ENCODE assay signal across 11 cellular contexts in the genomic region with DNA sequence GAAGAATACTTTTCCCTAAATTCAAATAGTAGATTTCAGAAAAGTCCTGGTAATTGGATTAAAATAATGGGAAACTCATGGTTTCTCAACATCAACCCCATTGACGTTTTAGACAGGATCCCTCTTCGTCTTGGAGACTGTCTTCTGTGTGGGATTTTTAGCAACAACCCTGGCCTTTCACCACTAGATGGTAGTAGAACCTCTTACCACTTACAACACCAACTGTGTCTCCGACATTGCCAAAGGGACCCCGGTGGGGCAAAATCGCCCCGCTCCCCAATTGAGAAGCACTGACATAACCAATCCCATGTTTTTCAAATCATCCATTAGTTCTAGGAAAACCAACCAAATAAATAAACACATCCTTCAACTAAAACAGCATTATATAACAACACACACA. TPM values are rescaled to one million over a fixed set of nuclear protein-coding genes. Genes with fewer than 3 reads are reported as not detected.
DNase-seq lines count a peak whose midpoint lies in the region; ATAC-seq and TF ChIP-seq lines count a peak whose summit lies in the region.
"Had no signal": no experiment of that assay in that cellular context is flagged by ENCODE, and none has a peak within 500 bp of the region (broad histone marks: within the 10 kb centered on the region; RNA-seq: fewer than 3 reads in every experiment).

No MANE protein-coding gene starts in this region.

- H3K9me3 Mint-ChIP-seq in HFFc6: no peaks in the 10 kb centered on the region
- H3K9me3 Mint-ChIP-seq: activated B cell treated with CpG ODN at 0.5 μM for 24 hours; CD8-positive, alpha-beta memory T cell had no signal

- H3K4me3 ChIP-seq in SK-N-SH (ENCODE audit: low read depth in 2 of 2, low read length in 1 of 2): no peak overlapping the region
- H3K4me3 ChIP-seq in hepatocyte: no peak overlapping the region

- H3K79me2 ChIP-seq in SK-N-SH (ENCODE audit: insufficient read depth): no peaks in the 10 kb centered on the region
- H3K79me2 ChIP-seq in hepatocyte: no peaks in the 10 kb centered on the region

- WGBS in SK-N-SH (ENCODE audit: low lambda C conversion rate): 3% methylated on average over 6 of the region's 6 CpGs
- WGBS in hepatocyte (ENCODE audit: low lambda C conversion rate, missing lambda C conversion rate): 37% methylated on average over 6 of the region's 6 CpGs

- H3K36me3 Mint-ChIP-seq in HFFc6 (ENCODE audit: low read depth): no peaks in the 10 kb centered on the region
- H3K36me3 Mint-ChIP-seq: CD8-positive, alpha-beta memory T cell had no signal

- H3K36me3 ChIP-seq in SK-N-SH (replicated peaks in 1 of 2; ENCODE audit: control insufficient read depth in 1 of 2, insufficient read depth in 2 of 2, low read length in 1 of 2) (no peaks in the 10 kb centered on the region), hepatocyte (replicated peaks; ENCODE audit: insufficient read depth, low read depth) (no peaks in the 10 kb centered on the region)
- H3K36me3 ChIP-seq: neutrophil had no signal

- H3K9me3 ChIP-seq in SK-N-SH (no peaks in the 10 kb centered on the region), hepatocyte (ENCODE audit: low read depth) (no peaks in the 10 kb centered on the region)
- H3K9me3 ChIP-seq: neutrophil had no signal

- POLR2A ChIA-PET in SK-N-SH (lab: Yijun Ruan, JAX): no interaction called here

- no peak for TF ChIP-seq EP300 in SK-N-SH (IDR thresholded peaks at IDR 0.05; ENCODE audit: borderline replicate concordance in 1 of 2, low read depth in 1 of 2, low read length in 1 of 2)

- H2AFZ ChIP-seq in SK-N-SH (ENCODE audit: low read depth): no peak overlapping the region
- H2AFZ ChIP-seq in hepatocyte: no peak overlapping the region

- no peak overlapping the region for H3K9ac ChIP-seq in SK-N-SH

- TF ChIP-seq RAD21 in SK-N-SH (IDR thresholded peaks at IDR 0.05; ENCODE audit: low read length): peak; percentile 57

- no peaks in the 10 kb centered on the region for H3F3A ChIP-seq in SK-N-SH (replicated peaks; ENCODE audit: insufficient read depth)

- H3K27me3 Mint-ChIP-seq in HFFc6 (ENCODE audit: insufficient read depth): no peaks in the 10 kb centered on the region; the same call in none of the 2 replicates

- H3K27me3 ChIP-seq in SK-N-SH (ENCODE audit: insufficient read depth) (no peaks in the 10 kb centered on the region; the same call in 1 of the 2 replicates), hepatocyte (no peaks in the 10 kb centered on the region)
- H3K27me3 ChIP-seq: neutrophil had no signal

- H3K4me1 ChIP-seq in SK-N-SH (ENCODE audit: control insufficient read depth in 1 of 2, insufficient read depth in 2 of 2, low read depth in 1 of 2, low read length in 1 of 2) (no peaks in the 10 kb centered on the region), hepatocyte (ENCODE audit: insufficient read depth) (no peaks in the 10 kb centered on the region)

- H3K4me3 Mint-ChIP-seq in HFFc6: no peak overlapping the region
- H3K4me3 Mint-ChIP-seq: activated B cell treated with CpG ODN at 0.5 μM for 24 hours had no signal

- H3K4me1 Mint-ChIP-seq in HFFc6 (ENCODE audit: low read depth): no peaks in the 10 kb centered on the region
- H3K4me1 Mint-ChIP-seq: activated B cell treated with CpG ODN at 0.5 μM for 24 hours had no signal

- peak; percentile 77 for TF ChIP-seq CTCF in HFFc6 (IDR thresholded peaks at IDR 0.05)
- peak; percentile 66 for TF ChIP-seq CTCF in SK-N-SH (IDR thresholded peaks at IDR 0.05)
- peak; percentile 46 for TF ChIP-seq CTCF in hepatocyte (IDR thresholded peaks at IDR 0.05; ENCODE audit: poor library complexity)

- H3K4me2 ChIP-seq in SK-N-SH (no peak overlapping the region), hepatocyte (no peak overlapping the region)

- peak; percentile 19 for DNase-seq in NCI-H1105 treated with DMSO at 0.1 percent for 48 hours (lab: John Stamatoyannopoulos, UW)
- no peak for DNase-seq in NCI-H1105 (lab: John Stamatoyannopoulos, UW)
- no peak for DNase-seq in HFFc6
- peak; percentile 47 for DNase-seq in SK-N-SH
- DNase-seq in hepatocyte (ENCODE audit: low spot score): peak; percentile 32
- DNase-seq in SHP77 treated with DMSO at 0.1 percent for 48 hours (lab: John Stamatoyannopoulos, UW): no peak
- DNase-seq in GDM1 (lab: John Stamatoyannopoulos, UW): no peak
- DNase-seq: activated B cell treated with CpG ODN at 0.5 μM for 24 hours had no signal

- H3K9me2 ChIP-seq in SK-N-SH (no peaks in the 10 kb centered on the region), hepatocyte (replicated peaks; ENCODE audit: insufficient read depth) (no peaks in the 10 kb centered on the region)

- CTCF ChIA-PET in SK-N-SH (lab: Yijun Ruan, JAX): interaction anchor here (1.5 to 4.6 kb wide), 3 partner anchors 10 to 131 kb away, joined by 3 to 31 read pairs (median 8); no protein-coding TSS in a partner anchor

- H3K27ac ChIP-seq in SK-N-SH (ENCODE audit: low read depth in 2 of 2, low read length in 1 of 2) (no peak overlapping the region), hepatocyte (no peak overlapping the region)
- H3K27ac ChIP-seq: neutrophil had no signal

- no peak for ATAC-seq in HG03108 (IDR thresholded peaks at IDR 0.05; ENCODE audit: unreplicated experiment)

- no peak overlapping the region for H3K27ac Mint-ChIP-seq in HFFc6
- H3K27ac Mint-ChIP-seq: activated B cell treated with CpG ODN at 0.5 μM for 24 hours had no signal

- H4K20me1 ChIP-seq in SK-N-SH (ENCODE audit: insufficient read depth): no peaks in the 10 kb centered on the region
- no peaks in the 10 kb centered on the region for H4K20me1 ChIP-seq in hepatocyte (ENCODE audit: insufficient read depth, poor library complexity, severe bottlenecking)

TF ChIP-seq in SK-N-SH, 30 proteins besides CTCF, POLR2A, EP300 and RAD21:
- TF ChIP-seq, protein P1, sequence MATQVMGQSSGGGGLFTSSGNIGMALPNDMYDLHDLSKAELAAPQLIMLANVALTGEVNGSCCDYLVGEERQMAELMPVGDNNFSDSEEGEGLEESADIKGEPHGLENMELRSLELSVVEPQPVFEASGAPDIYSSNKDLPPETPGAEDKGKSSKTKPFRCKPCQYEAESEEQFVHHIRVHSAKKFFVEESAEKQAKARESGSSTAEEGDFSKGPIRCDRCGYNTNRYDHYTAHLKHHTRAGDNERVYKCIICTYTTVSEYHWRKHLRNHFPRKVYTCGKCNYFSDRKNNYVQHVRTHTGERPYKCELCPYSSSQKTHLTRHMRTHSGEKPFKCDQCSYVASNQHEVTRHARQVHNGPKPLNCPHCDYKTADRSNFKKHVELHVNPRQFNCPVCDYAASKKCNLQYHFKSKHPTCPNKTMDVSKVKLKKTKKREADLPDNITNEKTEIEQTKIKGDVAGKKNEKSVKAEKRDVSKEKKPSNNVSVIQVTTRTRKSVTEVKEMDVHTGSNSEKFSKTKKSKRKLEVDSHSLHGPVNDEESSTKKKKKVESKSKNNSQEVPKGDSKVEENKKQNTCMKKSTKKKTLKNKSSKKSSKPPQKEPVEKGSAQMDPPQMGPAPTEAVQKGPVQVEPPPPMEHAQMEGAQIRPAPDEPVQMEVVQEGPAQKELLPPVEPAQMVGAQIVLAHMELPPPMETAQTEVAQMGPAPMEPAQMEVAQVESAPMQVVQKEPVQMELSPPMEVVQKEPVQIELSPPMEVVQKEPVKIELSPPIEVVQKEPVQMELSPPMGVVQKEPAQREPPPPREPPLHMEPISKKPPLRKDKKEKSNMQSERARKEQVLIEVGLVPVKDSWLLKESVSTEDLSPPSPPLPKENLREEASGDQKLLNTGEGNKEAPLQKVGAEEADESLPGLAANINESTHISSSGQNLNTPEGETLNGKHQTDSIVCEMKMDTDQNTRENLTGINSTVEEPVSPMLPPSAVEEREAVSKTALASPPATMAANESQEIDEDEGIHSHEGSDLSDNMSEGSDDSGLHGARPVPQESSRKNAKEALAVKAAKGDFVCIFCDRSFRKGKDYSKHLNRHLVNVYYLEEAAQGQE (IDR thresholded peaks at IDR 0.05; ENCODE audit: low read depth, low read length): no peak
- no peak for TF ChIP-seq CHD2 (IDR thresholded peaks at IDR 0.05; ENCODE audit: low read length, partially characterized antibody)
- no peak for TF ChIP-seq YY1 (IDR thresholded peaks at IDR 0.05; ENCODE audit: low read depth)
- no peak for TF ChIP-seq FOSL2 (IDR thresholded peaks at IDR 0.05; ENCODE audit: borderline replicate concordance, low read depth)
- TF ChIP-seq SMC3 (IDR thresholded peaks at IDR 0.05; ENCODE audit: low read depth, low read length): peak; percentile 15; the same call in 1 of the 2 replicates

RNA-seq across cellular contexts. Expression of a gene that starts 16.9 kb away (rescaled TPM):
- total RNA-seq in HFFc6 (2021; fragmentation: NEBNext Ultra II Directional; extraction: Animal tissue kit (Norgen Biotek cat#: 25700)): under 1 TPM in 3 of 6 experiments, not detected in 3; 0.02 to 0.12 (median 0.07) TPM
- under 0.01 and 0.02 TPM in 2 replicates for polyA plus RNA-seq in SK-N-SH (2012; rRNA removed)
- polyA plus RNA-seq in SK-N-SH (2012; cell fraction: cytosol; rRNA removed): 0.01 and 0.03 TPM in 2 replicates
- 0.01 TPM in 2 replicates for polyA plus RNA-seq in SK-N-SH (2012; cell fraction: nucleus; rRNA removed)
- 5.7 and 6.4 TPM in 2 replicates for total RNA-seq in hepatocyte
- polyA plus RNA-seq in hepatocyte: 3.1 and 4.7 TPM in 2 replicates
- total RNA-seq: CD8-positive, alpha-beta memory T cell had no signal
- polyA plus RNA-seq: CD8-positive, alpha-beta memory T cell had no signal

RNA-seq across cellular contexts. Expression of a gene that starts 52.3 kb away (rescaled TPM):
- total RNA-seq in HFFc6 (2021; fragmentation: NEBNext Ultra II Directional; extraction: Animal tissue kit (Norgen Biotek cat#: 25700)): not detected
- not detected in 2 replicates for polyA plus RNA-seq in SK-N-SH (2012; rRNA removed)
- not detected in 2 replicates for polyA plus RNA-seq in SK-N-SH (2012; cell fraction: cytosol; rRNA removed)
- not detected in 2 replicates for polyA plus RNA-seq in SK-N-SH (2012; cell fraction: nucleus; rRNA removed)
- not detected in 2 replicates for total RNA-seq in hepatocyte
- not detected in 2 replicates for polyA plus RNA-seq in hepatocyte
- total RNA-seq: activated B cell treated with CpG ODN at 0.5 μM for 24 hours; CD8-positive, alpha-beta memory T cell had no signal
- polyA plus RNA-seq: CD8-positive, alpha-beta memory T cell had no signal

Comparison
In these comparisons a context has a peak if more than half of its experiments do, and no peak if none do; other contexts are left out.
1. DNase-seq: peak in NCI-H1105 treated with DMSO at 0.1 percent for 48 hours (single experiment), SK-N-SH (single experiment) and hepatocyte (single experiment); none in NCI-H1105 (single experiment), HFFc6 (single experiment), SHP77 treated with DMSO at 0.1 percent for 48 hours (single experiment) and GDM1 (single experiment).
2. Peak in every context shown above with its lines, with median percentiles within 50 percentile points of each other: CTCF ChIP-seq.